Comparison of ENCODE assay signal across 8 cellular contexts in genomic region chr3:178084938-178085816, GRCh38.
DNase-seq lines count a peak whose midpoint lies in the region; ATAC-seq, FAIRE-seq and TF ChIP-seq lines count a peak whose summit lies in the region.

No MANE protein-coding gene starts in this region.

- FAIRE-seq in D721Med (lab: Jason Lieb, UNC) = no peak

- TF ChIP-seq CTCF in D721Med (IDR thresholded peaks at IDR 0.05; ENCODE audit: insufficient read depth, missing control alignments) = no peak

- no peak for ATAC-seq in HG03432 (IDR thresholded peaks at IDR 0.05; ENCODE audit: unreplicated experiment)

- DNase-seq in activated T-cell treated with anti-CD3 and anti-CD28 coated beads for 1 hour (ENCODE audit: low read depth) (peak; percentile 11), RPMI8226 (peak; percentile 78), cerebellar nuclear complex (lab: John Stamatoyannopoulos, UW) (peak; percentile 49 to 97), kidney tubule cell (ENCODE audit: low spot score) (peak; percentile 48), smooth muscle cell of the brain vasculature (ENCODE audit: low read depth, low spot score) (peak; percentile 93), D721Med (ENCODE audit: insufficient read length, low spot score) (no peak)
- DNase-seq in activated T-cell treated with anti-CD3 and anti-CD28 coated beads, Interleukin-2, amount 50 U/mL, for 48 hours = no peak

Comparison
In these comparisons a context has a peak if more than half of its experiments do, and no peak if none do; other contexts are left out.
1. DNase-seq: peak in activated T-cell treated with anti-CD3 and anti-CD28 coated beads for 1 hour (single experiment), RPMI8226 (single experiment), cerebellar nuclear complex (2 of 2), kidney tubule cell (single experiment) and smooth muscle cell of the brain vasculature (single experiment); none in activated T-cell treated with anti-CD3 and anti-CD28 coated beads, Interleukin-2, amount 50 U/mL, for 48 hours (0 of 2) and D721Med (single experiment).